In genomic region chr1:42975561-42976225, GRCh38 we compare ENCODE assay signal across 17 cellular contexts. TPM values are rescaled to one million over a fixed set of nuclear protein-coding genes. Genes with fewer than 3 reads are reported as not detected.
DNase-seq lines count a peak whose midpoint lies in the region; ATAC-seq, FAIRE-seq and TF ChIP-seq lines count a peak whose summit lies in the region.
"Had no signal": no experiment of that assay in that cellular context is flagged by ENCODE, and none has a peak within 500 bp of the region (broad histone marks: within the 10 kb centered on the region; RNA-seq: fewer than 3 reads in every experiment).

No MANE protein-coding gene starts in this region.

- peaks cover 2 to 10% (median 6%) of the 10 kb centered on the region in 4 experiments; a peak in 5 of 8 replicates for H3K36me3 ChIP-seq in H1 (ENCODE audit: control insufficient read depth in 2 of 4, insufficient read depth in 4 of 4, low read length in 3 of 4)
- H3K36me3 ChIP-seq in psoas muscle (ENCODE audit: insufficient read depth in 1 of 2, low read depth in 1 of 2), result no peaks in the 10 kb centered on the region
- H3K36me3 ChIP-seq: BE2C had no signal

- H3K4me2 ChIP-seq in H1 (ENCODE audit: insufficient read depth in 1 of 2, low read depth in 2 of 2, low read length in 2 of 2), result no peak overlapping the region
- H3K4me2 ChIP-seq: A549 had no signal

- H4K5ac ChIP-seq in H1 (ENCODE audit: insufficient read length, low read depth, low read length), result no peak overlapping the region

- peak overlapping the region; percentile 50; the same call in 1 of the 2 replicates for H2BK12ac ChIP-seq in H1 (ENCODE audit: low read depth, low read length)

- TF ChIP-seq CTCF in H1 (IDR thresholded peaks at IDR 0.05; ENCODE audit: control extremely low read depth in 1 of 3, insufficient read depth in 1 of 3, low read depth in 1 of 3, low read length in 3 of 3) (no peak), nephron (IDR thresholded peaks at IDR 0.05; ENCODE audit: unreplicated experiment in 3 of 3) (no peak), type B pancreatic cell (conservative IDR thresholded peaks at IDR 0.05) (no peak), psoas muscle (IDR thresholded peaks at IDR 0.05) (no peak)

- no peaks in the 10 kb centered on the region for H3K23me2 ChIP-seq in H1 (ENCODE audit: low read depth, low read length)

- H2AFZ ChIP-seq in H1 (ENCODE audit: low read length), result no peak overlapping the region

- 89% methylated on average over 4 of the region's 4 CpGs; no CpG with 5 or more reads in 1 of the 2 experiments for WGBS in H1 (ENCODE audit: extremely low coverage in 1 of 2, insufficient coverage in 1 of 2, insufficient read length in 1 of 2, insufficient replicate concordance in 2 of 2, low coverage in 1 of 2, low lambda C conversion rate in 2 of 2, missing lambda C conversion rate in 1 of 2), 2 experiments
- WGBS in psoas muscle, 3 donors, result 90 to 91% (median 91%) methylated on average over 4 of the region's 4 CpGs

- H2BK5ac ChIP-seq in H1 (ENCODE audit: low read depth, low read length), result no peak overlapping the region

- H3K36me3 Mint-ChIP-seq in activated T-helper 17 cell treated with anti-CD3 and anti-CD28 coated beads, Interleukin-2, amount 50 U/mL, for 72 hours (ENCODE audit: low read depth), result no peaks in the 10 kb centered on the region
- H3K36me3 Mint-ChIP-seq in nephron (ENCODE audit: low read depth) (no peaks in the 10 kb centered on the region), type B pancreatic cell (peaks cover 11% of the 10 kb centered on the region)

- peak overlapping the region; percentile 7 for H3K27ac Mint-ChIP-seq in activated T-helper 17 cell treated with anti-CD3 and anti-CD28 coated beads, Interleukin-2, amount 50 U/mL, for 72 hours
- H3K27ac Mint-ChIP-seq in nephron, result peak overlapping the region in 2 of 3 experiments; percentile 45 to 72
- peak overlapping the region; percentile 66 for H3K27ac Mint-ChIP-seq in type B pancreatic cell

- no peaks in the 10 kb centered on the region for H3K27me3 ChIP-seq in H1 (replicated peaks in 1 of 4; ENCODE audit: control insufficient read depth in 3 of 4, extremely low read depth in 1 of 4, insufficient read depth in 3 of 4, low read length in 3 of 4)
- H3K27me3 ChIP-seq in psoas muscle (ENCODE audit: insufficient read depth in 3 of 3, low read length in 2 of 3), result peaks cover 0 to 13% (median 0%) of the 10 kb centered on the region in 3 donors
- H3K27me3 ChIP-seq: BE2C had no signal

- intact Hi-C loops in psoas muscle (cut with DNase I), result no loop called here

- TF ChIP-seq RAD21 in H1 (IDR thresholded peaks at IDR 0.05 in 1 of 2, conservative IDR thresholded peaks at IDR 0.05 in 1 of 2; ENCODE audit: low read depth in 2 of 2, low read length in 2 of 2), result no peak

- peaks cover 6 to 16% (median 12%) of the 10 kb centered on the region in 4 experiments for H3K4me1 ChIP-seq in H1 (replicated peaks in 1 of 4; ENCODE audit: control insufficient read depth in 3 of 4, insufficient read depth in 4 of 4, low read length in 3 of 4)
- H3K4me1 ChIP-seq in psoas muscle, result no peaks in the 10 kb centered on the region

- no peak overlapping the region for H2BK120ac ChIP-seq in H1 (replicated peaks; ENCODE audit: low read depth, low read length)

- no peaks in the 10 kb centered on the region for H3K27me3 Mint-ChIP-seq in activated T-helper 17 cell treated with anti-CD3 and anti-CD28 coated beads, Interleukin-2, amount 50 U/mL, for 72 hours
- H3K27me3 Mint-ChIP-seq in nephron (ENCODE audit: low read depth) (peaks cover 5% of the 10 kb centered on the region), type B pancreatic cell (no peaks in the 10 kb centered on the region)

- H2BK15ac ChIP-seq in H1 (ENCODE audit: low read length), result no peak overlapping the region

- POLR2A ChIA-PET in H1 (lab: Charles Lee; ENCODE audit: partially characterized antibody), result interaction anchor here (1.0 to 17.0 kb wide), 13 partner anchors 8 to 39 kb away, joined by 3 to 95 read pairs (median 4); no protein-coding TSS in a partner anchor

- H3K4me3 Mint-ChIP-seq in activated T-helper 17 cell treated with anti-CD3 and anti-CD28 coated beads, Interleukin-2, amount 50 U/mL, for 72 hours, result no peak overlapping the region
- H3K4me3 Mint-ChIP-seq in nephron (no peak overlapping the region), type B pancreatic cell (peak overlapping the region; percentile 7)
- H3K4me3 Mint-ChIP-seq: CD4-positive, alpha-beta memory T cell had no signal

- no peak overlapping the region for H2AK5ac ChIP-seq in H1 (ENCODE audit: low read depth, low read length)

- H3K4me3 ChIP-seq in H1 (ENCODE audit: extremely low read depth in 1 of 4, insufficient read depth in 2 of 4, low read depth in 3 of 4, low read length in 4 of 4), result no peak overlapping the region
- no peak overlapping the region for H3K4me3 ChIP-seq in psoas muscle
- H3K4me3 ChIP-seq: A549, GM12878 had no signal

- no peak overlapping the region for H3K4ac ChIP-seq in H1 (replicated peaks; ENCODE audit: insufficient read length, low read depth, low read length)

- no peak for FAIRE-seq in H1 (lab: Jason Lieb, UNC)
- FAIRE-seq: A549, GM12878, GM18507 had no signal

- ATAC-seq in activated T-helper 17 cell treated with anti-CD3 and anti-CD28 coated beads, Interleukin-2, amount 50 U/mL, for 72 hours (replicated peaks), result no peak
- ATAC-seq in psoas muscle (no peak), HG02623 (IDR thresholded peaks at IDR 0.05; ENCODE audit: unreplicated experiment) (no peak)
- ATAC-seq: A549, GM12878 had no signal

- DNase-seq in H1 (ENCODE audit: low read depth in 1 of 2, low spot score in 2 of 2), result no peak
- DNase-seq in type B pancreatic cell (ENCODE audit: extremely low spot score, unreplicated experiment), result no peak
- DNase-seq in GM19238 (ENCODE audit: insufficient read length, low spot score), result no peak
- no peak for DNase-seq in psoas muscle
- DNase-seq in UCSD-AML1 (lab: John Stamatoyannopoulos, UW; ENCODE audit: unreplicated experiment), result no peak
- DNase-seq: BE2C; CD4-positive, alpha-beta memory T cell; DMS79; HCEC 1CT had no signal

- no peak overlapping the region for H3K56ac ChIP-seq in H1 (replicated peaks; ENCODE audit: insufficient read length, low read depth, low read length)

- no peak overlapping the region for H3K23ac ChIP-seq in H1 (ENCODE audit: insufficient read length)

- TF ChIP-seq EP300 in H1 (IDR thresholded peaks at IDR 0.05; ENCODE audit: borderline replicate concordance in 1 of 2, low read depth in 2 of 2, low read length in 2 of 2), result no peak

- H3K79me1 ChIP-seq in H1 (ENCODE audit: low read depth, low read length), result peaks cover 3% of the 10 kb centered on the region; the same call in 1 of the 2 replicates

- H2BK20ac ChIP-seq in H1 (ENCODE audit: low read length), result no peak overlapping the region

- no peaks in the 10 kb centered on the region for H4K20me1 ChIP-seq in H1 (replicated peaks in 1 of 2; ENCODE audit: control insufficient read depth in 1 of 2, insufficient read depth in 2 of 2, low read length in 2 of 2)

- H3K9ac ChIP-seq in H1 (replicated peaks in 1 of 4; ENCODE audit: extremely low read depth in 1 of 4, low read depth in 3 of 4, low read length in 3 of 4), result no peak overlapping the region

- TF ChIP-seq POLR2A in H1 (IDR thresholded peaks at IDR 0.05; ENCODE audit: control extremely low read depth in 1 of 2, low read depth in 2 of 2, low read length in 2 of 2), result no peak

- H3K79me2 ChIP-seq in H1 (ENCODE audit: control insufficient read depth in 1 of 2, insufficient read depth in 2 of 2, low read length in 2 of 2), result no peaks in the 10 kb centered on the region

- H3K9me3 ChIP-seq in H1 (ENCODE audit: insufficient read depth in 2 of 2, low read depth in 1 of 2, low read length in 1 of 2) (no peaks in the 10 kb centered on the region), psoas muscle (no peaks in the 10 kb centered on the region)
- H3K9me3 ChIP-seq: A549, BE2C had no signal

- no peaks in the 10 kb centered on the region for H3K9me3 Mint-ChIP-seq in activated T-helper 17 cell treated with anti-CD3 and anti-CD28 coated beads, Interleukin-2, amount 50 U/mL, for 72 hours
- H3K9me3 Mint-ChIP-seq in nephron (no peaks in the 10 kb centered on the region), type B pancreatic cell (no peaks in the 10 kb centered on the region)
- H3K9me3 Mint-ChIP-seq: CD4-positive, alpha-beta memory T cell had no signal

- H4K91ac ChIP-seq in H1 (replicated peaks; ENCODE audit: insufficient read length, low read length), result no peak overlapping the region

- H3K27ac ChIP-seq in H1 (ENCODE audit: low read depth, low read length) (no peak overlapping the region), psoas muscle (no peak overlapping the region)
- H3K27ac ChIP-seq: A549, C4-2B, HL-60 had no signal

- CTCF ChIA-PET in H1 (lab: Charles Lee; ENCODE audit: partially characterized antibody), result interaction anchor here (1.9 kb wide), 1 partner anchor 98 kb away, joined by 5 read pairs; no protein-coding TSS in a partner anchor

- H4K8ac ChIP-seq in H1 (ENCODE audit: extremely low read depth, insufficient read depth, low read length), result no peak overlapping the region

- H3K18ac ChIP-seq in H1 (ENCODE audit: extremely low read depth, low read length), result no peak overlapping the region

- no peak overlapping the region for H3K14ac ChIP-seq in H1 (ENCODE audit: insufficient read length)

- H3K4me1 Mint-ChIP-seq in activated T-helper 17 cell treated with anti-CD3 and anti-CD28 coated beads, Interleukin-2, amount 50 U/mL, for 72 hours, result no peaks in the 10 kb centered on the region
- H3K4me1 Mint-ChIP-seq in nephron, result peaks cover 25% of the 10 kb centered on the region
- peaks cover 47% of the 10 kb centered on the region for H3K4me1 Mint-ChIP-seq in type B pancreatic cell (ENCODE audit: unreplicated experiment)

TF ChIP-seq in H1, 55 proteins besides CTCF, POLR2A, EP300 and RAD21 (continues in another document):
- TF ChIP-seq KDM4A (IDR thresholded peaks at IDR 0.05; ENCODE audit: low read depth, low read length, severe bottlenecking) (no peak), MAFK (IDR thresholded peaks at IDR 0.05; ENCODE audit: low read depth, low read length) (no peak), CHD2 (IDR thresholded peaks at IDR 0.05; ENCODE audit: low read length) (no peak), RNF2 (IDR thresholded peaks at IDR 0.05; ENCODE audit: borderline replicate concordance, low read depth, low read length, missing control alignments, poor library complexity, severe bottlenecking) (no peak)

RNA-seq across cellular contexts. Expression of gene SLC2A1, which starts 17.0 kb away (rescaled TPM):
- 100 to 1,000 TPM; 217 to 280 TPM for total RNA-seq in activated T-helper 17 cell treated with anti-CD3 and anti-CD28 coated beads, Interleukin-2, amount 50 U/mL, for 72 hours
- total RNA-seq in H1 (2021; fragmentation: NEBNext Ultra II Directional; extraction: Animal tissue kit (Norgen Biotek cat#: 25700)), result 230 and 239 TPM in 2 replicates
- polyA plus RNA-seq in H1 (2011; rRNA removed) (308 and 434 TPM in 2 replicates), psoas muscle (1 to 10 TPM; 1.2 to 3.3 (median 2.5) TPM)
- polyA plus RNA-seq in H1 (2011; cell fraction: cytosol; rRNA removed), result 236 TPM
- polyA plus RNA-seq in H1 (2011; cell fraction: nucleus; rRNA removed), result 357 TPM
- 162 to 242 TPM (median 209 TPM) in 4 replicates for polyA plus RNA-seq in H1 (2012, experiment 1 of 2)
- polyA plus RNA-seq in H1 (2012, experiment 2 of 2), result 247 TPM
- 529 TPM for polyA plus RNA-seq in H1 (2013, experiment 1 of 2)
- 510 TPM for polyA plus RNA-seq in H1 (2013, experiment 2 of 2)
- 208 and 234 TPM in 2 replicates for polyA minus RNA-seq in H1 (2011; rRNA and poly(A)+ RNA removed)
- polyA minus RNA-seq in H1 (2011; cell fraction: cytosol; rRNA and poly(A)+ RNA removed), result 142 TPM
- 197 TPM for polyA minus RNA-seq in H1 (2011; cell fraction: nucleus; rRNA and poly(A)+ RNA removed)
- total RNA-seq in type B pancreatic cell (ENCODE audit: low replicate concordance) (192 and 706 TPM in 2 replicates), psoas muscle (1 to 10 TPM; 1.1 to 3.8 (median 2.0) TPM)

Comparison
In these comparisons a context has a peak if more than half of its experiments do, and no peak if none do; other contexts are left out.
1. H3K27ac Mint-ChIP-seq: peak in every context shown above with its lines; median percentile 66 in type B pancreatic cell; 58 in nephron; 7 in activated T-helper 17 cell treated with anti-CD3 and anti-CD28 coated beads, Interleukin-2, amount 50 U/mL, for 72 hours.
2. RNA of gene SLC2A1, which starts 17.0 kb away (total RNA-seq): 217 to 280 TPM in activated T-helper 17 cell treated with anti-CD3 and anti-CD28 coated beads, Interleukin-2, amount 50 U/mL, for 72 hours, 230 to 239 TPM in H1 and 192 to 706 TPM in type B pancreatic cell; 1.1 to 3.8 TPM in psoas muscle; every median in the first group is over 10 times any median in the second.